23 cellular contexts compared by ENCODE assay signal in genomic region chr5:10557747-10558295, GRCh38. TPM values are rescaled to one million over a fixed set of nuclear protein-coding genes. Genes with fewer than 3 reads are reported as not detected.
DNase-seq lines count a peak whose midpoint lies in the region; ATAC-seq, FAIRE-seq and TF ChIP-seq lines count a peak whose summit lies in the region.
"Had no signal": no experiment of that assay in that cellular context is flagged by ENCODE, and none has a peak within 500 bp of the region (broad histone marks: within the 10 kb centered on the region; RNA-seq: fewer than 3 reads in every experiment).

No MANE protein-coding gene starts in this region.

- H3K27me3 ChIP-seq in thyroid gland = no peaks in the 10 kb centered on the region
- H3K27me3 ChIP-seq: tibial nerve had no signal

- no peak overlapping the region for H3K4me3 Mint-ChIP-seq in HFFc6
- no peak overlapping the region for H3K4me3 Mint-ChIP-seq in activated T-helper 1 cell treated with anti-CD3 and anti-CD28 coated beads, Interleukin-12 subunit alpha, Interleukin-12 subunit beta, Interleukin-2, Interleukin-4 antibody, amounts not matched to agents 30 ng/mL and 10 ng/mL and 1 ng/mL, durations not matched to agents 14 hours and 24 hours and 36 hours
- H3K4me3 Mint-ChIP-seq: CD4-positive, alpha-beta T cell; H9; neural crest cell; stimulated activated effector memory CD8-positive, alpha-beta T cell treated with anti-CD3 and anti-CD28 coated beads, Interleukin-12 subunit alpha, Interleukin-12 subunit beta, amount 100 ng/mL, for 72 hours; T-helper 2 cell treated with Interferon-gamma antibody and Interleukin-4, amounts not matched to agents 5 μg/mL and 100 μg/mL, for 36 hours had no signal

- H3K27ac ChIP-seq in A549 = peak overlapping the region; percentile 85 to 92
- H3K27ac ChIP-seq in VCaP = peak overlapping the region; percentile 69
- H3K27ac ChIP-seq in thyroid gland = no peak overlapping the region

- 0 out of 5 replicates have a peak, but pooled peaks of 1 of the 2 experiments have one; percentile 0 for TF ChIP-seq RAD21 in A549 (conservative IDR thresholded peaks at IDR 0.05 in 1 of 2, IDR thresholded peaks at IDR 0.05 in 1 of 2)

- DNase-seq in A549 (ENCODE audit: low read depth in 1 of 2, low spot score in 1 of 2) = peak; percentile 81 to 82
- peak; percentile 42 for DNase-seq in HFFc6
- peak; percentile 46 for DNase-seq in islet precursor cell
- no peak for DNase-seq in activated T-helper 1 cell treated with anti-CD3 and anti-CD28 coated beads, Interleukin-12 subunit alpha, Interleukin-12 subunit beta, Interleukin-2, Interleukin-4 antibody, amounts not matched to agents 30 ng/mL and 10 ng/mL and 1 ng/mL, durations not matched to agents 14 hours and 24 hours and 36 hours (ENCODE audit: low spot score)
- DNase-seq in thyroid gland = no peak
- no peak for DNase-seq in activated T-cell treated with anti-CD3 and anti-CD28 coated beads, Interleukin-2, amount 50 U/mL, for 48 hours
- DNase-seq in NK-92 (lab: John Stamatoyannopoulos, UW; ENCODE audit: unreplicated experiment) = no peak
- DNase-seq: activated CD8-positive, alpha-beta memory T cell treated with anti-CD3 and anti-CD28 coated beads for 24 hours; CD4-positive, alpha-beta T cell; DND-41; H9; hippocampal formation; NCI-H1694 treated with DMSO at 0.1 percent for 48 hours; NCI-H226; SIG-M5 had no signal

- peak overlapping the region; percentile 83 for H3K4me2 ChIP-seq in A549

- intact Hi-C loops in activated T-helper 1 cell treated with anti-CD3 and anti-CD28 coated beads, Interleukin-12 subunit alpha, Interleukin-12 subunit beta, Interleukin-2, Interleukin-4 antibody, amounts not matched to agents 30 ng/mL and 10 ng/mL and 1 ng/mL, durations not matched to agents 14 hours and 24 hours and 36 hours (cut with micrococcal nuclease) = no loop called here
- intact Hi-C loops in thyroid gland (cut with DNase I) = no loop called here

- CTCF ChIA-PET in A549 (lab: Yijun Ruan, JAX) = interaction anchor here (1.3 to 1.4 kb wide), 2 partner anchors 70 to 105 kb away, joined by 5 read pairs; no protein-coding TSS in a partner anchor

- H3K36me3 ChIP-seq in thyroid gland = no peaks in the 10 kb centered on the region
- H3K36me3 ChIP-seq: tibial nerve had no signal

- H3K27me3 Mint-ChIP-seq in HFFc6 (ENCODE audit: insufficient read depth) = no peaks in the 10 kb centered on the region; the same call in 1 of the 2 replicates
- peaks cover 49% of the 10 kb centered on the region for H3K27me3 Mint-ChIP-seq in activated T-helper 1 cell treated with anti-CD3 and anti-CD28 coated beads, Interleukin-12 subunit alpha, Interleukin-12 subunit beta, Interleukin-2, Interleukin-4 antibody, amounts not matched to agents 30 ng/mL and 10 ng/mL and 1 ng/mL, durations not matched to agents 14 hours and 24 hours and 36 hours (ENCODE audit: insufficient read depth)

- 2% methylated on average over 5 of the region's 5 CpGs for WGBS in A549 (ENCODE audit: missing lambda C conversion rate)
- 85% methylated on average over 4 to 5 of the region's 5 CpGs for WGBS in thyroid gland, 2 donors

- POLR2A ChIA-PET in A549 (lab: Yijun Ruan, JAX) = interaction anchor here (0.6 kb wide), 1 partner anchor 37 kb away, joined by 3 read pairs; no protein-coding TSS in a partner anchor

- FAIRE-seq in A549 (lab: Jason Lieb, UNC) = no peak
- FAIRE-seq: GM19239, keratinocyte had no signal

- TF ChIP-seq CTCF in A549 (IDR thresholded peaks at IDR 0.05) (no peak), HFFc6 (IDR thresholded peaks at IDR 0.05) (no peak), VCaP (conservative IDR thresholded peaks at IDR 0.05) (no peak), thyroid gland (IDR thresholded peaks at IDR 0.05) (no peak)

- H3K9me3 ChIP-seq in A549 (no peaks in the 10 kb centered on the region), thyroid gland (no peaks in the 10 kb centered on the region)
- H3K9me3 ChIP-seq: tibial nerve had no signal

- TF ChIP-seq EP300 in A549 (IDR thresholded peaks at IDR 0.05) = no peak

- H3K4me1 ChIP-seq in A549 (peaks cover 74% of the 10 kb centered on the region), thyroid gland (peaks cover under 1 to 1% of the 10 kb centered on the region in 2 donors)

- peak; percentile 28 to 50; a peak in 5 of 6 replicates for ATAC-seq in A549
- ATAC-seq: activated CD4-positive, CD25-positive, alpha-beta regulatory T cell treated with anti-CD3 and anti-CD28 coated beads, Interleukin-2, amount 50 U/mL, for 24 hours; stimulated activated effector memory CD8-positive, alpha-beta T cell treated with anti-CD3 and anti-CD28 coated beads, Interleukin-12 subunit alpha, Interleukin-12 subunit beta, amount 100 ng/mL, for 72 hours had no signal

- H3K27ac Mint-ChIP-seq in HFFc6 = peak overlapping the region; percentile 95
- H3K27ac Mint-ChIP-seq in activated T-helper 1 cell treated with anti-CD3 and anti-CD28 coated beads, Interleukin-12 subunit alpha, Interleukin-12 subunit beta, Interleukin-2, Interleukin-4 antibody, amounts not matched to agents 30 ng/mL and 10 ng/mL and 1 ng/mL, durations not matched to agents 14 hours and 24 hours and 36 hours = no peak overlapping the region
- H3K27ac Mint-ChIP-seq: CD4-positive, alpha-beta T cell; H9; stimulated activated effector memory CD8-positive, alpha-beta T cell treated with anti-CD3 and anti-CD28 coated beads, Interleukin-12 subunit alpha, Interleukin-12 subunit beta, amount 100 ng/mL, for 72 hours; T-helper 2 cell treated with Interferon-gamma antibody and Interleukin-4, amounts not matched to agents 5 μg/mL and 100 μg/mL, for 36 hours had no signal

- H3K4me3 ChIP-seq in A549 = no peak overlapping the region
- H3K4me3 ChIP-seq in thyroid gland (replicated peaks in 1 of 3) = no peak overlapping the region
- H3K4me3 ChIP-seq: tibial nerve had no signal

- H3K4me1 Mint-ChIP-seq in HFFc6 (ENCODE audit: low read depth) = peaks cover 63% of the 10 kb centered on the region
- H3K4me1 Mint-ChIP-seq in activated T-helper 1 cell treated with anti-CD3 and anti-CD28 coated beads, Interleukin-12 subunit alpha, Interleukin-12 subunit beta, Interleukin-2, Interleukin-4 antibody, amounts not matched to agents 30 ng/mL and 10 ng/mL and 1 ng/mL, durations not matched to agents 14 hours and 24 hours and 36 hours (ENCODE audit: low read depth) = peaks cover 29% of the 10 kb centered on the region
- H3K4me1 Mint-ChIP-seq: neural crest cell had no signal

- no peaks in the 10 kb centered on the region for H3K36me3 Mint-ChIP-seq in HFFc6 (ENCODE audit: low read depth)
- H3K36me3 Mint-ChIP-seq in activated T-helper 1 cell treated with anti-CD3 and anti-CD28 coated beads, Interleukin-12 subunit alpha, Interleukin-12 subunit beta, Interleukin-2, Interleukin-4 antibody, amounts not matched to agents 30 ng/mL and 10 ng/mL and 1 ng/mL, durations not matched to agents 14 hours and 24 hours and 36 hours (ENCODE audit: low read depth) = no peaks in the 10 kb centered on the region
- H3K36me3 Mint-ChIP-seq: stimulated activated effector memory CD8-positive, alpha-beta T cell treated with anti-CD3 and anti-CD28 coated beads, Interleukin-12 subunit alpha, Interleukin-12 subunit beta, amount 100 ng/mL, for 72 hours had no signal

- TF ChIP-seq POLR2A in A549 (IDR thresholded peaks at IDR 0.05; ENCODE audit: low read length) (no peak), thyroid gland (IDR thresholded peaks at IDR 0.05) (no peak)

- no peaks in the 10 kb centered on the region for H3K9me3 Mint-ChIP-seq in HFFc6
- H3K9me3 Mint-ChIP-seq in activated T-helper 1 cell treated with anti-CD3 and anti-CD28 coated beads, Interleukin-12 subunit alpha, Interleukin-12 subunit beta, Interleukin-2, Interleukin-4 antibody, amounts not matched to agents 30 ng/mL and 10 ng/mL and 1 ng/mL, durations not matched to agents 14 hours and 24 hours and 36 hours = no peaks in the 10 kb centered on the region
- H3K9me3 Mint-ChIP-seq: CD4-positive, alpha-beta T cell; H9; neural crest cell; stimulated activated effector memory CD8-positive, alpha-beta T cell treated with anti-CD3 and anti-CD28 coated beads, Interleukin-12 subunit alpha, Interleukin-12 subunit beta, amount 100 ng/mL, for 72 hours; T-helper 2 cell treated with Interferon-gamma antibody and Interleukin-4, amounts not matched to agents 5 μg/mL and 100 μg/mL, for 36 hours had no signal

TF ChIP-seq in A549, 52 proteins besides CTCF, POLR2A, EP300 and RAD21 (continues in another document):
- TF ChIP-seq HOXA7 (CRISPR knock-in tag; IDR thresholded peaks at IDR 0.05) (no peak), EHF (CRISPR knock-in tag; IDR thresholded peaks at IDR 0.05) (peak; percentile 76), ZSCAN20 (CRISPR knock-in tag; IDR thresholded peaks at IDR 0.05) (no peak; the same call in 1 of the 2 replicates), BHLHE40 (IDR thresholded peaks at IDR 0.05; ENCODE audit: low read depth, low read length) (no peak), RNF2 (IDR thresholded peaks at IDR 0.05; ENCODE audit: borderline replicate concordance, low read depth) (no peak), HES2 (IDR thresholded peaks at IDR 0.05) (no peak), BCL3 (IDR thresholded peaks at IDR 0.05) (no peak), JUN (IDR thresholded peaks at IDR 0.05) (peak in 1 of 2 experiments; percentile 52; a peak in 2 of 5 replicates)

RNA-seq across cellular contexts. Expression of gene ANKRD33B, which starts 6.0 kb away (rescaled TPM):
- polyA plus RNA-seq in A549 (2011; rRNA removed) (6.9 and 8.2 TPM in 2 replicates), A549 (2017; fragmentation: RNase III; extraction: RNeasy Plus Mini Kit Qiagen cat#74134 plus additional on column Dnase treatment) (4.0 to 7.1 TPM (median 4.4 TPM) in 3 replicates)
- polyA plus RNA-seq in A549 (2012; cell fraction: cytosol; rRNA removed) = 7.3 and 11.1 TPM in 2 replicates
- polyA plus RNA-seq in A549 (2012; cell fraction: nucleus; rRNA removed) = 24.2 and 33.7 TPM in 2 replicates
- polyA minus RNA-seq in A549 (2011; rRNA and poly(A)+ RNA removed) = 24.1 and 27.2 TPM in 2 replicates
- 10 to 100 TPM in 4 of 6 experiments, 1 to 10 TPM in 2; 6.3 to 13.2 (median 11.9) TPM for total RNA-seq in HFFc6 (2021; fragmentation: NEBNext Ultra II Directional; extraction: Animal tissue kit (Norgen Biotek cat#: 25700))
- 21.4 and 21.5 TPM in 2 replicates for total RNA-seq in activated T-helper 1 cell treated with anti-CD3 and anti-CD28 coated beads, Interleukin-12 subunit alpha, Interleukin-12 subunit beta, Interleukin-2, Interleukin-4 antibody, amounts not matched to agents 30 ng/mL and 10 ng/mL and 1 ng/mL, durations not matched to agents 14 hours and 24 hours and 36 hours
- 1 to 10 TPM in 3 of 4 donors, under 1 TPM in 1; 0.67 to 1.6 (median 1.1) TPM for total RNA-seq in thyroid gland

Comparison
In these comparisons a context has a peak if more than half of its experiments do, and no peak if none do; other contexts are left out.
1. DNase-seq: peak in A549 (2 of 2), HFFc6 (single experiment) and islet precursor cell (single experiment); none in activated T-helper 1 cell treated with anti-CD3 and anti-CD28 coated beads, Interleukin-12 subunit alpha, Interleukin-12 subunit beta, Interleukin-2, Interleukin-4 antibody, amounts not matched to agents 30 ng/mL and 10 ng/mL and 1 ng/mL, durations not matched to agents 14 hours and 24 hours and 36 hours (single experiment), thyroid gland (0 of 2), activated T-cell treated with anti-CD3 and anti-CD28 coated beads, Interleukin-2, amount 50 U/mL, for 48 hours (0 of 2) and NK-92 (single experiment).
2. H3K27ac ChIP-seq: peak in A549 (2 of 2) and VCaP (single experiment); none in thyroid gland (0 of 3).